8 cellular contexts compared by ENCODE assay signal in the genomic region with DNA sequence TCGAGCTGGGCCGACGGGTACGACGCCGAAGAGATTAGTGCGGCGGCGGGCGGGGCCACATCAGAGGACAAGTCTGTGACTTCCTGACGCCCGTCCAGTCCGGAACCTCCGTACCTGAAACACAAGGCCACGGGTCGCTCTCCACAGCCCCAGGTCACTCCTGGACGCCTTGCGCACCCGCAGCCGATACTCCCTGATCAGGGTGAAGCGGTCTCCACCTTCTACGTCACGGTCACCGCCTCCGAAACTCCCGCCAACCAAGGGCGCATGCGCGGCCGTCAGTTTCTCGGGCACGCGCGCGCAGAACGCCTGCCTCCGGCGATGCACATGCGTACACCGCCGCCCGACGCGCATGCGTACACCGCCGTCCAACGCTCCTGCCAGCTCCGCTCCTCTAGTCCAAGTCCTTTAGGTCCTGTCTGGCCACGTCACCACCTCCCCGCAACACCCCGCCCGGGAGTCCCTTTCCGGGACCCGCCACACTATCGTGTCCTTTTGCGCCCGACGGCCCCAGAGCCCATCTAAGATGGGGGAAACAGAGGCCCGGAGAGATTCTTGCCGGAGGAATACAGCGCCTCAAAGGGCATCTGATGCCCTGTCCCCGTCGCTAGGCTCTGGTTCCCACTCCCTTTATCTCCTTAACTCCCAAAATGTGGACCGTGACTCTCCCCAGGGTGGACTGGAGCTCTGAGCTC. TPM values are rescaled to one million over a fixed set of nuclear protein-coding genes. Genes with fewer than 3 reads are reported as not detected.
DNase-seq lines count a peak whose midpoint lies in the region; TF ChIP-seq lines count a peak whose summit lies in the region.

A gene with protein sequence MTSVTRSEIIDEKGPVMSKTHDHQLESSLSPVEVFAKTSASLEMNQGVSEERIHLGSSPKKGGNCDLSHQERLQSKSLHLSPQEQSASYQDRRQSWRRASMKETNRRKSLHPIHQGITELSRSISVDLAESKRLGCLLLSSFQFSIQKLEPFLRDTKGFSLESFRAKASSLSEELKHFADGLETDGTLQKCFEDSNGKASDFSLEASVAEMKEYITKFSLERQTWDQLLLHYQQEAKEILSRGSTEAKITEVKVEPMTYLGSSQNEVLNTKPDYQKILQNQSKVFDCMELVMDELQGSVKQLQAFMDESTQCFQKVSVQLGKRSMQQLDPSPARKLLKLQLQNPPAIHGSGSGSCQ (minus strand): TSS at position 216 of the 695 bp plus-strand sequence. CDS start 2,305 bp downstream, outside the sequence.

- H3K27me3 ChIP-seq in SJSA1 (replicated peaks) (no peaks in the 10 kb centered on the region), neuron (ENCODE audit: insufficient read depth, low read length) (no peaks in the 10 kb centered on the region)

- H3K9me3 ChIP-seq in SJSA1 (replicated peaks): no peaks in the 10 kb centered on the region
- H3K9me3 ChIP-seq in neuron (ENCODE audit: low read length): no peaks in the 10 kb centered on the region

- H3K4me1 ChIP-seq in SJSA1 (replicated peaks) (peaks cover 24% of the 10 kb centered on the region), neuron (ENCODE audit: insufficient read depth, low read length) (peaks cover 5% of the 10 kb centered on the region)

- POLR2A ChIA-PET in HEK293T (lab: Yijun Ruan, JAX): interaction anchor here (0.6 to 1.9 kb wide), 26 partner anchors 9 to 1699 kb away, joined by 3 to 14 read pairs (median 3); a partner anchor contains a TSS

- DNase-seq in GM03348 (ENCODE audit: low spot score): peak; percentile 99
- DNase-seq in HEK293T (ENCODE audit: extremely low spot score): peak; percentile 98
- DNase-seq in MV-4-11 (lab: John Stamatoyannopoulos, UW): peak; percentile 95
- DNase-seq in SJSA1 (ENCODE audit: low read depth in 1 of 2, low spot score in 2 of 2): peak; percentile 95 to 98
- DNase-seq in activated naive CD4-positive, alpha-beta T cell (lab: John Stamatoyannopoulos, UW): peak; percentile 97 to 99 (median 98)
- DNase-seq in foreskin melanocyte: peak; percentile 90
- DNase-seq in stromal cell of bone marrow (ENCODE audit: low read depth): peak; percentile 87

- H3K4me3 ChIP-seq in SJSA1: peak within 1 kb of the TSS; percentile 74
- H3K4me3 ChIP-seq in neuron (ENCODE audit: low read length): peak within 1 kb of the TSS; percentile 59

- H3K27ac ChIP-seq in SJSA1: peak within 1 kb of the TSS; percentile 90

- H3K36me3 ChIP-seq in SJSA1 (peaks cover 20% of the 10 kb centered on the region), neuron (ENCODE audit: insufficient read depth, low read length) (peaks cover 7% of the 10 kb centered on the region)

- CTCF ChIA-PET in HEK293T (lab: Yijun Ruan, JAX): interaction anchor here (0.7 to 1.5 kb wide), 8 partner anchors 14 to 93 kb away, joined by 3 to 9 read pairs (median 5); a partner anchor contains a TSS

- peak within 1 kb of the TSS; percentile 83 for H2AFZ ChIP-seq in neuron (ENCODE audit: low read depth, low read length)

TF ChIP-seq in HEK293T, 16 proteins besides CTCF, POLR2A, EP300 and RAD21:
- TF ChIP-seq L3MBTL2 (conservative IDR thresholded peaks at IDR 0.05): peak; percentile 74
- TF ChIP-seq CTBP1 (IDR thresholded peaks at IDR 0.05; ENCODE audit: borderline replicate concordance): no peak

RNA-seq across cellular contexts. Expression of the gene that starts here (rescaled TPM):
- 34.1 and 34.7 TPM in 2 replicates for total RNA-seq in SJSA1 (2014; rRNA removed; shearing (Covaris generic))

Comparison
In these comparisons a context has a peak if more than half of its experiments do, and no peak if none do; other contexts are left out.
1. Peak in every context shown above with its lines: DNase-seq, H3K4me3 ChIP-seq and H3K27ac ChIP-seq.